In the genomic region with DNA sequence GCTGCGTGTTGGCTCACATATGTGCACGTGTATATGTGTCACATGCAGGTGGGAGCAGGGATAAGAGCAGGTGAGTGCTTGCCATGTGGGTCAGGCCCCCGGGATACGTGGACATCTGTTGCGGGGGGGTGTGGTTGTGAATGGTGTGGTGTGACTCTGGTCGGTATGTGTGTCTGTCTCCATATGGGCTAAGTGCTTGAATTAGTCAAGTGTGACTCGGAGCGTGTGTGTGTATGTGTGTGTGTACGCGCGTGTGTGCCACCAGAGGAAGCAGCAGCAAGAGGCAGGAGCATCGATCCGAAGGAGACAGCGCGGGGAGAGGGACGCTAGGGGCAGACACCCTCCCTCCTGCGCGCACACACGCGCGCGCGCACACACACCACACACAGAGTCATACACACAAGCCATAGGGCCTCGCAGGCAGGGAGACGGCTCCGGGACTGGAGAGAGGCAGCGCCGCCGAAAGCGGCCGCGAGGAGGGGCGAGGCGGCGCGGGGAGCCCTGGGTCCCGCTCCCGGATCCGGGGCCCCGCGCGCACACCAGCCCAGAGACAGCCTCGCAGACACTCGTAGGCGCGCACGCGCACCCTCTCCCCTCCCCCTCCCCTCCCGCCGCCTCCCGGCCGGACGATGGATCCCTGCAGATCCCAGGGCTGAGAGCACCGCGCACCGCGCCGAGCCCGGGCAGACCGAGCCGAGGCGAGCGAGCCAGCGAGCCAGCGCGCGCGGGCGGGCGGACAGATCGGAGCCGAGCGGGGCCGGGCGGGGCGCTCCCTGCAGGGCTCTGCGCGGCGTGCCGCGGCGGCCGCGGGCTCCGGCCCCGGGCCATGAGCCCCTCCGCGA, we compare ENCODE assay signal across 8 cellular contexts. TPM values are rescaled to one million over a fixed set of nuclear protein-coding genes. Genes with fewer than 3 reads are reported as not detected.
DNase-seq lines count a peak whose midpoint lies in the region; ATAC-seq, FAIRE-seq and TF ChIP-seq lines count a peak whose summit lies in the region.

A gene (plus strand): TSS at position 597 of the 842 bp plus-strand sequence. CDS start 1,171 bp downstream, outside the sequence.

- H3K4me1 ChIP-seq in CD4-positive, CD25-positive, alpha-beta regulatory T cell (ENCODE audit: control insufficient read depth, insufficient read depth, low read length, poor library complexity, severe bottlenecking), result peaks cover 31% of the 10 kb centered on the region
- H3K4me1 ChIP-seq in HUES48 (ENCODE audit: control insufficient read depth, insufficient read depth, low read length) (peaks cover 10% of the 10 kb centered on the region; the same call in 1 of the 2 replicates), heart right ventricle (peaks cover 0 to 46% (median 19%) of the 10 kb centered on the region in 9 donors), pancreas (peaks cover 0 to 6% (median 0%) of the 10 kb centered on the region in 3 donors), urinary bladder (ENCODE audit: insufficient read depth) (no peaks in the 10 kb centered on the region)

- no peaks in the 10 kb centered on the region for H3K36me3 ChIP-seq in CD4-positive, CD25-positive, alpha-beta regulatory T cell (ENCODE audit: control insufficient read depth, insufficient read depth, low read length)
- H3K36me3 ChIP-seq in HUES48 (ENCODE audit: control insufficient read depth, insufficient read depth, low read length) (no peaks in the 10 kb centered on the region), heart right ventricle (no peaks in the 10 kb centered on the region), pancreas (no peaks in the 10 kb centered on the region), urinary bladder (ENCODE audit: insufficient read depth) (no peaks in the 10 kb centered on the region)

- no peaks in the 10 kb centered on the region for H3K36me3 Mint-ChIP-seq in CD4-positive, CD25-positive, alpha-beta regulatory T cell

- no peaks in the 10 kb centered on the region for H3K9me3 Mint-ChIP-seq in CD4-positive, CD25-positive, alpha-beta regulatory T cell

- peak; percentile 11 to 57 (median 38) for DNase-seq in CD4-positive, CD25-positive, alpha-beta regulatory T cell
- DNase-seq in RPMI8226 (peak; percentile 49), amniotic epithelial cell (ENCODE audit: low read depth) (peak; percentile 66), heart right ventricle (peak; percentile 63 to 79), pancreas (peak; percentile 57 to 90 (median 68))

- peaks cover 0 to 45% (median 26%) of the 10 kb centered on the region in 4 donors for H3K4me1 Mint-ChIP-seq in CD4-positive, CD25-positive, alpha-beta regulatory T cell

- peak within 1 kb of the TSS; percentile 70 to 89 (median 82) for H3K4me3 Mint-ChIP-seq in CD4-positive, CD25-positive, alpha-beta regulatory T cell

- H3K9me3 ChIP-seq in CD4-positive, CD25-positive, alpha-beta regulatory T cell (ENCODE audit: control insufficient read depth in 2 of 2, low read length in 2 of 2), result no peaks in the 10 kb centered on the region
- no peaks in the 10 kb centered on the region for H3K9me3 ChIP-seq in HUES48 (ENCODE audit: control insufficient read depth, insufficient read depth, low read length)
- no peaks in the 10 kb centered on the region for H3K9me3 ChIP-seq in heart right ventricle
- H3K9me3 ChIP-seq in pancreas, result no peaks in the 10 kb centered on the region

- peak; percentile 30 to 31 for ATAC-seq in CD4-positive, CD25-positive, alpha-beta regulatory T cell (ENCODE audit: low read depth in 2 of 2)
- peak; percentile 61 to 85 (median 72) for ATAC-seq in heart right ventricle
- peak; percentile 73 to 83 (median 80) for ATAC-seq in pancreas
- ATAC-seq in GM18909 (IDR thresholded peaks at IDR 0.05; ENCODE audit: poor library complexity, unreplicated experiment), result no peak

- no peak within 1 kb of the TSS for H3K27ac ChIP-seq in CD4-positive, CD25-positive, alpha-beta regulatory T cell (ENCODE audit: insufficient read depth, low read length, poor library complexity, severe bottlenecking)
- H3K27ac ChIP-seq in HUES48 (ENCODE audit: low read depth, low read length), result no peak within 1 kb of the TSS
- peak within 1 kb of the TSS in 2 of 10 donors; percentile 27 to 39 for H3K27ac ChIP-seq in heart right ventricle
- no peak within 1 kb of the TSS for H3K27ac ChIP-seq in pancreas
- H3K27ac ChIP-seq in urinary bladder (ENCODE audit: low read depth), result no peak within 1 kb of the TSS

- TF ChIP-seq CTCF in heart right ventricle (IDR thresholded peaks at IDR 0.05) (peak in 4 of 9 donors; percentile 8 to 26 (median 19)), pancreas (IDR thresholded peaks at IDR 0.05) (no peak)

- no peak within 1 kb of the TSS for H3K9ac ChIP-seq in HUES48 (ENCODE audit: low read depth, low read length)

- H3K4me3 ChIP-seq in CD4-positive, CD25-positive, alpha-beta regulatory T cell (ENCODE audit: low read depth, low read length), result peak within 1 kb of the TSS; percentile 45
- peak within 1 kb of the TSS; percentile 79 for H3K4me3 ChIP-seq in HUES48 (ENCODE audit: low read depth, low read length)
- H3K4me3 ChIP-seq in heart right ventricle, result peak within 1 kb of the TSS; percentile 29 to 86 (median 66)
- peak within 1 kb of the TSS; percentile 53 to 68 (median 56) for H3K4me3 ChIP-seq in pancreas
- peak within 1 kb of the TSS; percentile 59 for H3K4me3 ChIP-seq in urinary bladder (ENCODE audit: low read depth, low read length)

- intact Hi-C loops in heart right ventricle (cut with DNase I), result loop anchor here (1.0 to 10.0 kb wide), 9 partner anchors 82 to 282 kb away; a partner anchor contains a TSS
- intact Hi-C loops in pancreas (cut with DNase I), result loop anchor here in 1 of 3 donors (5.0 kb wide), 1 partner anchor 85 kb away; a partner anchor contains a TSS

- H3K27me3 ChIP-seq in CD4-positive, CD25-positive, alpha-beta regulatory T cell (ENCODE audit: control insufficient read depth, insufficient read depth, low read length), result peaks cover 12% of the 10 kb centered on the region
- H3K27me3 ChIP-seq in HUES48 (ENCODE audit: control insufficient read depth, insufficient read depth, low read length), result peaks cover 97% of the 10 kb centered on the region
- peaks cover 0 to 39% (median 19%) of the 10 kb centered on the region in 7 donors for H3K27me3 ChIP-seq in heart right ventricle
- H3K27me3 ChIP-seq in pancreas, result no peaks in the 10 kb centered on the region

- FAIRE-seq in pancreas (lab: Jason Lieb, UNC), result no peak

- peak within 1 kb of the TSS in 2 of 3 donors; percentile 26 to 77 for H3K27ac Mint-ChIP-seq in CD4-positive, CD25-positive, alpha-beta regulatory T cell

- H3K27me3 Mint-ChIP-seq in CD4-positive, CD25-positive, alpha-beta regulatory T cell, result peaks cover 47% of the 10 kb centered on the region

- 1% methylated on average over 46 to 88 of the region's 88 CpGs for WGBS in heart right ventricle, 2 donors
- WGBS in pancreas, 2 donors, result 1 to 2% methylated on average over 46 to 88 of the region's 88 CpGs
- WGBS in urinary bladder, result 1% methylated on average over 88 of the region's 88 CpGs

RNA-seq across cellular contexts. Expression of the gene that starts here (rescaled TPM):
- 2.1 TPM for total RNA-seq in CD4-positive, CD25-positive, alpha-beta regulatory T cell
- polyA plus RNA-seq in CD4-positive, CD25-positive, alpha-beta regulatory T cell, result under 1 TPM in 3 of 4 donors, not detected in 1; 0.47 to 0.49 (median 0.49) TPM
- total RNA-seq in heart right ventricle, result 1 to 10 TPM in 4 of 10 donors, under 1 TPM in 6; 0.17 to 1.6 (median 0.82) TPM
- polyA plus RNA-seq in heart right ventricle, result under 1 TPM; 0.59 to 0.74 TPM
- 1 to 10 TPM in 1 of 6 donors, under 1 TPM in 5; 0.14 to 1.0 (median 0.55) TPM for total RNA-seq in pancreas
- 1 to 10 TPM in 1 of 2 donors, under 1 TPM in 1; 0.38 to 1.0 TPM for polyA plus RNA-seq in pancreas
- 2.7 TPM for total RNA-seq in urinary bladder
- polyA plus RNA-seq in urinary bladder, result 5.4 TPM
